In the genomic region with DNA sequence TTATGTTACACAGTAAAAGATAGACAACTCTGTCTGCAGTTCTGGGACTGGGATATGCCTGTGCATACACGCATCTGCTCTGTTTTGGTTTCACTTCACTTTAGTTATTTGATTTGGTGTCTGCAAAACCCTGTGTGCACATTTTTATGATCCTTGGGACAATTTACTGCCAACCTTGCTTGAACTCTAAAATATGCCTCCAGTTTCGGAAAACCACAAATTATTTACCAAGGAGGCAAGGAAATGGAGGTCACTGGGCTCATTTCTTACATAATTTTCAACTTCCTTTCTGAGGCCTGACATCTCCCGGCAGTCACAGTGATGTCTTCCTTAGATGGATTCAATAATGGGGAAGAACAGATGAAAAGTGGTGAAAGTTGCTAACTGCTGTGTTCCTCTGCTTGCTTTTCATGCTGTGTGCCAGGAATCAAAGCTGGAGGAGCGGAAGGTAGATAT, we compare ENCODE assay signal across 8 cellular contexts.
DNase-seq lines count a peak whose midpoint lies in the region; ATAC-seq and TF ChIP-seq lines count a peak whose summit lies in the region.

No MANE protein-coding gene starts in this region.

- no peaks in the 10 kb centered on the region for H3K36me3 ChIP-seq in sigmoid colon

- in situ Hi-C loops in astrocyte of the spinal cord (cut with HindIII; ENCODE audit: low sequenced_read_pairs), result no loop called here

- peak overlapping the region in 3 of 4 donors; percentile 31 to 39 (median 33) for H3K27ac ChIP-seq in sigmoid colon

- no peaks in the 10 kb centered on the region for H3K9me3 ChIP-seq in sigmoid colon

- intact Hi-C loops in sigmoid colon (cut with DNase I), result no loop called here

- ATAC-seq in GM19395 (IDR thresholded peaks at IDR 0.05; ENCODE audit: unreplicated experiment), result peak; percentile 89
- peak; percentile 75 for ATAC-seq in HG03280 (IDR thresholded peaks at IDR 0.05; ENCODE audit: unreplicated experiment)

- peak; percentile 35 for DNase-seq in astrocyte of the spinal cord (ENCODE audit: low read depth, low spot score)
- DNase-seq in sigmoid colon, result no peak
- no peak for DNase-seq in stimulated activated CD4-positive, alpha-beta T cell treated with anti-CD3 and anti-CD28 coated beads, Interleukin-4, amount 100 ng/mL, for 1 hour
- no peak for DNase-seq in occipital lobe (lab: John Stamatoyannopoulos, UW)
- no peak for DNase-seq in GM19240 (ENCODE audit: insufficient read length, low spot score)
- DNase-seq in cerebellar nuclear complex (lab: John Stamatoyannopoulos, UW), result no peak

- TF ChIP-seq CTCF in astrocyte of the spinal cord (IDR thresholded peaks at IDR 0.05; ENCODE audit: low read depth, low read length), result no peak
- no peak for TF ChIP-seq CTCF in sigmoid colon (IDR thresholded peaks at IDR 0.05)

- WGBS in sigmoid colon, 2 donors, result 9 to 23% methylated on average over 4 of the region's 4 CpGs

- no peaks in the 10 kb centered on the region for H3K27me3 ChIP-seq in sigmoid colon

- TF ChIP-seq EP300 in sigmoid colon (IDR thresholded peaks at IDR 0.05), result no peak

- H3K4me3 ChIP-seq in astrocyte of the spinal cord (ENCODE audit: low read depth, low read length), result no peak overlapping the region
- H3K4me3 ChIP-seq in sigmoid colon, result peak overlapping the region in 3 of 4 donors; percentile 5 to 19 (median 15)

- no peak for TF ChIP-seq POLR2A in sigmoid colon (IDR thresholded peaks at IDR 0.05)

- H3K4me1 ChIP-seq in sigmoid colon, result no peaks in the 10 kb centered on the region
